20 cellular contexts compared by ENCODE assay signal in genomic region chr19:3770136-3771032, GRCh38. TPM values are rescaled to one million over a fixed set of nuclear protein-coding genes. Genes with fewer than 3 reads are reported as not detected.
"Had no signal": no experiment of that assay in that cellular context is flagged by ENCODE, and none has a peak within 500 bp of the region (broad histone marks: within the 10 kb centered on the region; RNA-seq: fewer than 3 reads in every experiment).

No MANE protein-coding gene starts in this region.

- H3K27me3 Mint-ChIP-seq: activated CD8-positive, alpha-beta memory T cell treated with anti-CD3 and anti-CD28 coated beads, Interleukin-2, amount 10 ng/mL, durations not matched to agents 7 days and 5 days; natural killer cell treated with Interleukin-12 subunit alpha and Interleukin-12 subunit beta and Interleukin-15 and Interleukin-18, amount 100 ng/mL, for 72 hours; stimulated activated naive CD8-positive, alpha-beta T cell treated with anti-CD3 and anti-CD28 coated beads, Interleukin-15, amount 100 ng/mL, for 72 hours had no signal

- H3K27ac Mint-ChIP-seq: activated CD8-positive, alpha-beta memory T cell treated with anti-CD3 and anti-CD28 coated beads, Interleukin-2, amount 10 ng/mL, durations not matched to agents 7 days and 5 days; activated naive CD4-positive, alpha-beta T cell treated with anti-CD3 and anti-CD28 coated beads for 36 hours; activated T-helper 2 cell treated with anti-CD3 and anti-CD28 coated beads, Interferon-gamma antibody, Interleukin-2, Interleukin-4, amounts not matched to agents 10 μg/mL and 5 μg/mL and 100 μg/mL, durations not matched to agents 14 hours and 24 hours and 36 hours; natural killer cell treated with Interleukin-12 subunit alpha and Interleukin-12 subunit beta and Interleukin-15 and Interleukin-18, amount 100 ng/mL, for 72 hours; stimulated activated naive CD8-positive, alpha-beta T cell treated with anti-CD3 and anti-CD28 coated beads, Interleukin-15, amount 100 ng/mL, for 72 hours; T-helper 2 cell treated with Interferon-gamma antibody and Interleukin-4, amounts not matched to agents 5 μg/mL and 100 μg/mL, for 36 hours had no signal

- H3K4me3 ChIP-seq: cardiac muscle cell, colonic mucosa, psoas muscle, right lobe of liver, upper lobe of right lung had no signal

- H3K4me1 ChIP-seq: colonic mucosa, psoas muscle, right lobe of liver, upper lobe of right lung had no signal

- DNase-seq: activated CD8-positive, alpha-beta memory T cell treated with anti-CD3 and anti-CD28 coated beads, Interleukin-2, amount 10 ng/mL, durations not matched to agents 7 days and 5 days; activated naive CD4-positive, alpha-beta T cell treated with anti-CD3 and anti-CD28 coated beads for 36 hours; activated T-cell treated with anti-CD3 and anti-CD28 coated beads, Interleukin-2, amount 50 U/mL, for 1 hour; colonic mucosa; kidney glomerular epithelial cell; left ventricle myocardium superior; psoas muscle; right lobe of liver; stimulated activated naive CD8-positive, alpha-beta T cell treated with anti-CD3 and anti-CD28 coated beads, Interleukin-15, amount 100 ng/mL, for 72 hours; SW 1271; upper lobe of right lung had no signal

- H3K4me3 Mint-ChIP-seq: activated CD8-positive, alpha-beta memory T cell treated with anti-CD3 and anti-CD28 coated beads, Interleukin-2, amount 10 ng/mL, durations not matched to agents 7 days and 5 days; activated naive CD4-positive, alpha-beta T cell treated with anti-CD3 and anti-CD28 coated beads for 36 hours; memory B cell; natural killer cell treated with Interleukin-12 subunit alpha and Interleukin-12 subunit beta and Interleukin-15 and Interleukin-18, amount 100 ng/mL, for 72 hours; stimulated activated naive CD8-positive, alpha-beta T cell treated with anti-CD3 and anti-CD28 coated beads, Interleukin-15, amount 100 ng/mL, for 72 hours; T-helper 2 cell treated with Interferon-gamma antibody and Interleukin-4, amounts not matched to agents 5 μg/mL and 100 μg/mL, for 36 hours had no signal

- H3K9me3 Mint-ChIP-seq: activated naive CD4-positive, alpha-beta T cell treated with anti-CD3 and anti-CD28 coated beads for 36 hours; activated T-helper 2 cell treated with anti-CD3 and anti-CD28 coated beads, Interferon-gamma antibody, Interleukin-2, Interleukin-4, amounts not matched to agents 10 μg/mL and 5 μg/mL and 100 μg/mL, durations not matched to agents 14 hours and 24 hours and 36 hours; memory B cell; natural killer cell treated with Interleukin-12 subunit alpha and Interleukin-12 subunit beta and Interleukin-15 and Interleukin-18, amount 100 ng/mL, for 72 hours; stimulated activated naive CD8-positive, alpha-beta T cell treated with anti-CD3 and anti-CD28 coated beads, Interleukin-15, amount 100 ng/mL, for 72 hours; T-helper 2 cell treated with Interferon-gamma antibody and Interleukin-4, amounts not matched to agents 5 μg/mL and 100 μg/mL, for 36 hours had no signal

- H3K27ac ChIP-seq: cardiac muscle cell, colonic mucosa, psoas muscle, right lobe of liver, upper lobe of right lung had no signal

- H3K36me3 ChIP-seq: cardiac muscle cell, colonic mucosa had no signal

- H3K9me3 ChIP-seq: colonic mucosa, psoas muscle, right lobe of liver, upper lobe of right lung had no signal

- H3K27me3 ChIP-seq: cardiac muscle cell, colonic mucosa, right lobe of liver, upper lobe of right lung had no signal

- H3K36me3 Mint-ChIP-seq: natural killer cell treated with Interleukin-12 subunit alpha and Interleukin-12 subunit beta and Interleukin-15 and Interleukin-18, amount 100 ng/mL, for 72 hours had no signal

- ATAC-seq: activated CD4-positive, CD25-positive, alpha-beta regulatory T cell treated with anti-CD3 and anti-CD28 coated beads, Interleukin-2, amount 50 U/mL, for 24 hours; activated CD8-positive, alpha-beta memory T cell treated with anti-CD3 and anti-CD28 coated beads, Interleukin-2, amount 10 ng/mL, durations not matched to agents 7 days and 5 days; esophagus mucosa; left ventricle myocardium superior; natural killer cell treated with Interleukin-12 subunit alpha and Interleukin-12 subunit beta and Interleukin-15 and Interleukin-18, amount 100 ng/mL, for 72 hours; upper lobe of right lung had no signal

RNA-seq across cellular contexts. Expression of gene RAX2, which starts 1.6 kb away (rescaled TPM):
- total RNA-seq: activated CD8-positive, alpha-beta memory T cell treated with anti-CD3 and anti-CD28 coated beads, Interleukin-2, amount 10 ng/mL, durations not matched to agents 7 days and 5 days; activated naive CD4-positive, alpha-beta T cell treated with anti-CD3 and anti-CD28 coated beads for 36 hours; activated T-helper 2 cell treated with anti-CD3 and anti-CD28 coated beads, Interferon-gamma antibody, Interleukin-2, Interleukin-4, amounts not matched to agents 10 μg/mL and 5 μg/mL and 100 μg/mL, durations not matched to agents 14 hours and 24 hours and 36 hours; cardiac muscle cell; colonic mucosa; esophagus mucosa; left ventricle myocardium superior; osteoblast; psoas muscle; right lobe of liver; temporal lobe; upper lobe of right lung had no signal

RNA-seq across cellular contexts. Expression of gene MATK, which starts 15.8 kb away (rescaled TPM):
- total RNA-seq: osteoblast had no signal
